10 cellular contexts compared by ENCODE assay signal in genomic region chr12:120474092-120474960, GRCh38. TPM values are rescaled to one million over a fixed set of nuclear protein-coding genes. Genes with fewer than 3 reads are reported as not detected.
DNase-seq lines count a peak whose midpoint lies in the region; ATAC-seq and TF ChIP-seq lines count a peak whose summit lies in the region.
"Had no signal": no experiment of that assay in that cellular context is flagged by ENCODE, and none has a peak within 500 bp of the region (broad histone marks: within the 10 kb centered on the region; RNA-seq: fewer than 3 reads in every experiment).

No MANE protein-coding gene starts in this region.

- peak overlapping the region; percentile 26; the same call in 1 of the 2 replicates for H3K9ac ChIP-seq in HCT116 (ENCODE audit: low read length)
- no peak overlapping the region for H3K9ac ChIP-seq in fibroblast of lung (ENCODE audit: insufficient read depth, low read length)

- H2AFZ ChIP-seq in HCT116 (ENCODE audit: low read depth, low read length, poor library complexity, severe bottlenecking) (no peak overlapping the region), fibroblast of lung (ENCODE audit: low read length) (no peak overlapping the region)

- no peaks in the 10 kb centered on the region for H3K9me2 ChIP-seq in HCT116 (ENCODE audit: insufficient read depth)

- H3K27ac ChIP-seq in HCT116 (ENCODE audit: low read depth, low read length) (peak overlapping the region; percentile 38), fibroblast of lung (ENCODE audit: insufficient read depth, low read length) (no peak overlapping the region), skin epidermis (peak overlapping the region in 18 of 21 experiments; percentile 19 to 78 (median 62)), psoas muscle (no peak overlapping the region)
- no peak overlapping the region for H3K27ac ChIP-seq in naive thymus-derived CD4-positive, alpha-beta T cell (ENCODE audit: low read depth, low read length)

- POLR2A ChIA-PET in HCT116 (lab: Charles Lee), result interaction anchor here (1.0 to 3.4 kb wide), 2 partner anchors 9 to 22 kb away, joined by 3 to 18 read pairs; partner anchors contain the start of gene DYNLL1
- POLR2A ChIA-PET in naive thymus-derived CD4-positive, alpha-beta T cell (lab: Charles Lee), result interaction anchor here (0.6 to 2.6 kb wide), 4 partner anchors 21 to 147 kb away, joined by 3 to 12 read pairs (median 4); partner anchors contain the start of gene DYNLL1

- H3K27me3 Mint-ChIP-seq in naive thymus-derived CD4-positive, alpha-beta T cell, result peaks cover 0 to 7% (median 0%) of the 10 kb centered on the region in 5 donors

- intact Hi-C loops in HCT116 (cut with micrococcal nuclease), result loop anchor here (1.0 kb wide), 1 partner anchor 21 kb away; no protein-coding TSS in a partner anchor
- intact Hi-C loops in naive thymus-derived CD4-positive, alpha-beta T cell (cut with micrococcal nuclease), result no loop called here
- intact Hi-C loops in psoas muscle (cut with DNase I), result no loop called here

- CTCF ChIA-PET in HCT116 (lab: Charles Lee), result interaction anchor here (0.7 to 1.0 kb wide), 2 partner anchors 12 to 13 kb away, joined by 3 to 4 read pairs; no protein-coding TSS in a partner anchor
- CTCF ChIA-PET in naive thymus-derived CD4-positive, alpha-beta T cell (lab: Charles Lee), result interaction anchor here (0.7 kb wide), 1 partner anchor 34 kb away, joined by 3 read pairs; no protein-coding TSS in a partner anchor

- RAD21 ChIA-PET in HCT116 (lab: Charles Lee; ENCODE audit: low non-redundant PET in 1 of 2, low total read pairs in 2 of 2, uncharacterized antibody in 2 of 2, unreplicated experiment in 2 of 2), result interaction anchor here in 1 of 2 experiments (0.6 kb wide), 1 partner anchor 54 kb away, joined by 3 read pairs; no protein-coding TSS in a partner anchor

- H3K27me3 ChIP-seq in HCT116 (ENCODE audit: insufficient read depth, low read length) (no peaks in the 10 kb centered on the region), fibroblast of lung (ENCODE audit: control insufficient read depth, insufficient read depth, low read length) (no peaks in the 10 kb centered on the region), psoas muscle (ENCODE audit: insufficient read depth in 3 of 3, low read length in 2 of 3) (no peaks in the 10 kb centered on the region)
- no peaks in the 10 kb centered on the region for H3K27me3 ChIP-seq in naive thymus-derived CD4-positive, alpha-beta T cell (ENCODE audit: control insufficient read depth in 2 of 2, insufficient read depth in 2 of 2, low read length in 2 of 2)

- H3K36me3 ChIP-seq in HCT116 (ENCODE audit: control insufficient read depth in 1 of 2, insufficient read depth in 2 of 2, low read length in 2 of 2) (no peaks in the 10 kb centered on the region), fibroblast of lung (ENCODE audit: control insufficient read depth, insufficient read depth, low read length) (no peaks in the 10 kb centered on the region), psoas muscle (ENCODE audit: insufficient read depth in 1 of 2, low read depth in 1 of 2) (no peaks in the 10 kb centered on the region)
- H3K36me3 ChIP-seq in naive thymus-derived CD4-positive, alpha-beta T cell (ENCODE audit: control insufficient read depth in 2 of 3, insufficient read depth in 3 of 3, low read length in 3 of 3), result no peaks in the 10 kb centered on the region

- no peak for TF ChIP-seq POLR2A in HCT116 (IDR thresholded peaks at IDR 0.05; ENCODE audit: borderline replicate concordance, extremely low read depth, insufficient read depth, insufficient read length)

- H3K9me3 ChIP-seq in HCT116 (ENCODE audit: control insufficient read depth in 1 of 2, insufficient read depth in 1 of 2, low read depth in 1 of 2, low read length in 2 of 2) (no peaks in the 10 kb centered on the region), fibroblast of lung (ENCODE audit: control insufficient read depth, insufficient read depth, low read depth, low read length) (no peaks in the 10 kb centered on the region), psoas muscle (no peaks in the 10 kb centered on the region)
- no peaks in the 10 kb centered on the region for H3K9me3 ChIP-seq in naive thymus-derived CD4-positive, alpha-beta T cell (ENCODE audit: control insufficient read depth in 2 of 3, low read length in 3 of 3)

- WGBS in psoas muscle, 3 donors, result 59 to 69% (median 59%) methylated on average over 7 of the region's 7 CpGs

- DNase-seq in HCT116 (ENCODE audit: low read depth, low spot score) (peak; percentile 80), SIG-M5 (lab: John Stamatoyannopoulos, UW) (peak; percentile 44), fibroblast of lung (ENCODE audit: low read depth in 2 of 2) (peak in 1 of 2 donors; percentile 78), foreskin melanocyte (no peak), psoas muscle (no peak)
- no peak for DNase-seq in naive thymus-derived CD4-positive, alpha-beta T cell
- DNase-seq: stimulated activated CD4-positive, alpha-beta T cell treated with anti-CD3 and anti-CD28 coated beads, Interleukin-1b, Interleukin-23, amount 100 ng/mL, for 48 hours had no signal

- H3K4me2 ChIP-seq in HCT116 (ENCODE audit: low read length) (peak overlapping the region; percentile 91), fibroblast of lung (ENCODE audit: extremely low read depth, insufficient read depth, low read length) (peak overlapping the region; percentile 40)

- TF ChIP-seq CTCF in HCT116 (IDR thresholded peaks at IDR 0.05 in 2 of 3, conservative IDR thresholded peaks at IDR 0.05 in 1 of 3; ENCODE audit: borderline replicate concordance in 1 of 3, insufficient read depth in 1 of 3, low read depth in 2 of 3, low read length in 2 of 3), result no peak
- TF ChIP-seq CTCF in fibroblast of lung (conservative IDR thresholded peaks at IDR 0.05 in 1 of 2, IDR thresholded peaks at IDR 0.05 in 1 of 2; ENCODE audit: low read depth in 1 of 2, low read length in 2 of 2), result no peak
- no peak for TF ChIP-seq CTCF in psoas muscle (IDR thresholded peaks at IDR 0.05)

- peaks cover 9 to 35% (median 17%) of the 10 kb centered on the region in 7 donors for H3K4me1 Mint-ChIP-seq in naive thymus-derived CD4-positive, alpha-beta T cell

- peak overlapping the region in 1 of 9 donors; percentile 55 for H3K27ac Mint-ChIP-seq in naive thymus-derived CD4-positive, alpha-beta T cell
- H3K27ac Mint-ChIP-seq: T-helper 1 cell treated with Interleukin-12 subunit alpha and Interleukin-12 subunit beta and Interleukin-4 antibody, amounts not matched to agents 30 μg/mL and 1 μg/mL, for 36 hours had no signal

- H3K4me3 ChIP-seq in HCT116 (replicated peaks in 1 of 2; ENCODE audit: low read depth in 1 of 2, low read length in 2 of 2) (peak overlapping the region; percentile 23 to 42; a peak in 3 of 4 replicates), fibroblast of lung (replicated peaks in 1 of 4; ENCODE audit: control extremely low read depth in 1 of 4, insufficient read depth in 1 of 4, low read depth in 3 of 4, low read length in 4 of 4) (no peak overlapping the region), skin epidermis (no peak overlapping the region), psoas muscle (no peak overlapping the region)
- H3K4me3 ChIP-seq in naive thymus-derived CD4-positive, alpha-beta T cell (ENCODE audit: low read length), result no peak overlapping the region

- H4K20me1 ChIP-seq in HCT116 (ENCODE audit: insufficient read depth), result no peaks in the 10 kb centered on the region
- no peaks in the 10 kb centered on the region for H4K20me1 ChIP-seq in fibroblast of lung (ENCODE audit: control insufficient read depth, extremely low read depth, insufficient read depth, low read length)

- H3K79me2 ChIP-seq in HCT116 (ENCODE audit: insufficient read depth, low read length), result peaks cover 22% of the 10 kb centered on the region
- H3K79me2 ChIP-seq in fibroblast of lung (ENCODE audit: control insufficient read depth, insufficient read depth, low read length), result peaks cover 10% of the 10 kb centered on the region

- no peak overlapping the region for H3K4me3 Mint-ChIP-seq in naive thymus-derived CD4-positive, alpha-beta T cell
- H3K4me3 Mint-ChIP-seq: T-helper 1 cell treated with Interleukin-12 subunit alpha and Interleukin-12 subunit beta and Interleukin-4 antibody, amounts not matched to agents 30 μg/mL and 1 μg/mL, for 36 hours had no signal

- TF ChIP-seq RAD21 in HCT116 (IDR thresholded peaks at IDR 0.05; ENCODE audit: low read depth), result no peak

- no peaks in the 10 kb centered on the region for H3K9me3 Mint-ChIP-seq in naive thymus-derived CD4-positive, alpha-beta T cell
- H3K9me3 Mint-ChIP-seq: T-helper 1 cell treated with Interleukin-12 subunit alpha and Interleukin-12 subunit beta and Interleukin-4 antibody, amounts not matched to agents 30 μg/mL and 1 μg/mL, for 36 hours had no signal

- no TSS peak for BruUV-seq in HCT116 (replicated peaks; lab: Mats Ljungman, UMichigan)

- H3K4me1 ChIP-seq in HCT116 (ENCODE audit: control insufficient read depth in 1 of 2, insufficient read depth in 2 of 2, low read length in 2 of 2) (peaks cover 40 to 65% of the 10 kb centered on the region in 2 experiments), fibroblast of lung (ENCODE audit: control insufficient read depth, extremely low read depth, insufficient read depth, low read length) (peaks cover 7% of the 10 kb centered on the region), psoas muscle (peaks cover 7% of the 10 kb centered on the region)
- peaks cover 4 to 13% of the 10 kb centered on the region in 2 donors for H3K4me1 ChIP-seq in naive thymus-derived CD4-positive, alpha-beta T cell (ENCODE audit: control insufficient read depth in 2 of 2, insufficient read depth in 2 of 2, low read length in 2 of 2)

- peaks cover 0 to 2% (median 0%) of the 10 kb centered on the region in 5 donors for H3K36me3 Mint-ChIP-seq in naive thymus-derived CD4-positive, alpha-beta T cell

- ATAC-seq in HCT116 (peak; percentile 72), psoas muscle (no peak), GM18868 (IDR thresholded peaks at IDR 0.05; ENCODE audit: unreplicated experiment) (no peak)
- ATAC-seq in naive thymus-derived CD4-positive, alpha-beta T cell, result no peak

RNA-seq across cellular contexts. Expression of gene SRSF9, which starts 4.8 kb away (rescaled TPM):
- 297 TPM for total RNA-seq in HCT116 (2021; ENCODE audit: unreplicated experiment)
- 280 and 293 TPM in 2 replicates for polyA plus RNA-seq in HCT116 (2012)
- 176 and 188 TPM in 2 replicates for total RNA-seq in fibroblast of lung
- polyA plus RNA-seq in fibroblast of lung, result 150 and 164 TPM in 2 replicates
- 184 and 215 TPM in 2 replicates for polyA plus RNA-seq in fibroblast of lung (2012)
- 44.1 and 46.0 TPM in 2 replicates for polyA minus RNA-seq in fibroblast of lung (ENCODE audit: low replicate concordance)
- total RNA-seq in naive thymus-derived CD4-positive, alpha-beta T cell, result 100 to 1,000 TPM; 136 to 191 (median 145) TPM
- 100 to 1,000 TPM; 148 to 152 TPM for polyA plus RNA-seq in naive thymus-derived CD4-positive, alpha-beta T cell
- 10 to 100 TPM; 24.9 to 34.8 (median 33.0) TPM for total RNA-seq in psoas muscle
- polyA plus RNA-seq in psoas muscle, result 10 to 100 TPM; 26.4 to 53.8 (median 36.1) TPM

RNA-seq across cellular contexts. Expression of gene DYNLL1, which starts 21.6 kb away (rescaled TPM):
- total RNA-seq in HCT116 (2021; ENCODE audit: unreplicated experiment) (243 TPM), fibroblast of lung (222 and 289 TPM in 2 replicates), psoas muscle (100 to 1,000 TPM in 1 of 4 donors, 10 to 100 TPM in 3; 30.1 to 116 (median 68.2) TPM)
- 237 and 321 TPM in 2 replicates for polyA plus RNA-seq in HCT116 (2012)
- polyA plus RNA-seq in fibroblast of lung (616 and 638 TPM in 2 replicates), psoas muscle (100 to 1,000 TPM in 2 of 3 donors, 10 to 100 TPM in 1; 62.0 to 155 (median 144) TPM)
- polyA plus RNA-seq in fibroblast of lung (2012), result 638 and 701 TPM in 2 replicates
- 69.7 and 113 TPM in 2 replicates for polyA minus RNA-seq in fibroblast of lung (ENCODE audit: low replicate concordance)
- total RNA-seq in naive thymus-derived CD4-positive, alpha-beta T cell, result 100 to 1,000 TPM in 1 of 5 experiments, 10 to 100 TPM in 4; 35.0 to 301 (median 72.7) TPM
- polyA plus RNA-seq in naive thymus-derived CD4-positive, alpha-beta T cell, result 100 to 1,000 TPM; 197 to 243 TPM

RNA-seq across cellular contexts. Expression of gene GATC, which starts 28.1 kb away (rescaled TPM):
- 48.7 TPM for total RNA-seq in HCT116 (2021; ENCODE audit: unreplicated experiment)
- polyA plus RNA-seq in HCT116 (2012), result 10.8 and 11.3 TPM in 2 replicates
- total RNA-seq in fibroblast of lung, result 18.2 and 22.3 TPM in 2 replicates
- 17.5 and 18.4 TPM in 2 replicates for polyA plus RNA-seq in fibroblast of lung
- 12.9 and 14.4 TPM in 2 replicates for polyA plus RNA-seq in fibroblast of lung (2012)
- 7.1 and 19.4 TPM in 2 replicates for polyA minus RNA-seq in fibroblast of lung (ENCODE audit: low replicate concordance)
- 10 to 100 TPM; 21.8 to 30.6 (median 26.9) TPM for total RNA-seq in naive thymus-derived CD4-positive, alpha-beta T cell
- polyA plus RNA-seq in naive thymus-derived CD4-positive, alpha-beta T cell, result 10 to 100 TPM; 14.4 to 19.7 TPM
- 10 to 100 TPM in 2 of 4 donors, 1 to 10 TPM in 2; 8.7 to 17.6 (median 10.1) TPM for total RNA-seq in psoas muscle
- polyA plus RNA-seq in psoas muscle, result 10 to 100 TPM in 1 of 3 donors, 1 to 10 TPM in 2; 6.4 to 16.5 (median 8.5) TPM

RNA-seq across cellular contexts. Expression of gene TRIAP1, which starts 28.1 kb away (rescaled TPM):
- total RNA-seq in HCT116 (2021; ENCODE audit: unreplicated experiment), result 40.3 TPM
- polyA plus RNA-seq in HCT116 (2012), result 26.2 and 31.0 TPM in 2 replicates
- 26.5 and 29.6 TPM in 2 replicates for total RNA-seq in fibroblast of lung
- 47.5 and 52.7 TPM in 2 replicates for polyA plus RNA-seq in fibroblast of lung
- 43.1 and 47.7 TPM in 2 replicates for polyA plus RNA-seq in fibroblast of lung (2012)
- 1.0 and 3.2 TPM in 2 replicates for polyA minus RNA-seq in fibroblast of lung (ENCODE audit: low replicate concordance)
- 10 to 100 TPM; 15.9 to 38.0 (median 19.6) TPM for total RNA-seq in naive thymus-derived CD4-positive, alpha-beta T cell
- polyA plus RNA-seq in naive thymus-derived CD4-positive, alpha-beta T cell, result 10 to 100 TPM; 47.9 to 55.1 TPM
- 10 to 100 TPM; 24.4 to 37.3 (median 31.0) TPM for total RNA-seq in psoas muscle
- 100 to 1,000 TPM in 1 of 3 donors, 10 to 100 TPM in 2; 42.8 to 111 (median 60.2) TPM for polyA plus RNA-seq in psoas muscle

RNA-seq across cellular contexts. Expression of gene COX6A1, which starts 36.4 kb away (rescaled TPM):
- 464 TPM for total RNA-seq in HCT116 (2021; ENCODE audit: unreplicated experiment)
- 823 and 895 TPM in 2 replicates for polyA plus RNA-seq in HCT116 (2012)
- 455 and 512 TPM in 2 replicates for total RNA-seq in fibroblast of lung
- polyA plus RNA-seq in fibroblast of lung, result 312 and 427 TPM in 2 replicates
- polyA plus RNA-seq in fibroblast of lung (2012), result 437 and 587 TPM in 2 replicates
- 422 and 458 TPM in 2 replicates for polyA minus RNA-seq in fibroblast of lung (ENCODE audit: low replicate concordance)
- 100 to 1,000 TPM; 118 to 270 (median 130) TPM for total RNA-seq in naive thymus-derived CD4-positive, alpha-beta T cell
- 100 to 1,000 TPM; 648 to 782 TPM for polyA plus RNA-seq in naive thymus-derived CD4-positive, alpha-beta T cell
- total RNA-seq in psoas muscle, result 10 to 100 TPM; 34.4 to 52.6 (median 38.5) TPM
- 100 to 1,000 TPM in 1 of 3 donors, 10 to 100 TPM in 2; 58.1 to 211 (median 96.6) TPM for polyA plus RNA-seq in psoas muscle

Comparison
In these comparisons a context has a peak if more than half of its experiments do, and no peak if none do; other contexts are left out.
1. DNase-seq: peak in HCT116 (single experiment) and SIG-M5 (single experiment); none in foreskin melanocyte (single experiment), naive thymus-derived CD4-positive, alpha-beta T cell (0 of 9) and psoas muscle (0 of 2).
2. H3K27ac ChIP-seq: peak in HCT116 (single experiment) and skin epidermis (18 of 21); none in fibroblast of lung (single experiment), naive thymus-derived CD4-positive, alpha-beta T cell (single experiment) and psoas muscle (single experiment).
3. H3K4me3 ChIP-seq: peak in HCT116 (2 of 2); none in fibroblast of lung (0 of 4), skin epidermis (0 of 7), naive thymus-derived CD4-positive, alpha-beta T cell (single experiment) and psoas muscle (single experiment).